14 cellular contexts compared by ENCODE assay signal in the genomic region with DNA sequence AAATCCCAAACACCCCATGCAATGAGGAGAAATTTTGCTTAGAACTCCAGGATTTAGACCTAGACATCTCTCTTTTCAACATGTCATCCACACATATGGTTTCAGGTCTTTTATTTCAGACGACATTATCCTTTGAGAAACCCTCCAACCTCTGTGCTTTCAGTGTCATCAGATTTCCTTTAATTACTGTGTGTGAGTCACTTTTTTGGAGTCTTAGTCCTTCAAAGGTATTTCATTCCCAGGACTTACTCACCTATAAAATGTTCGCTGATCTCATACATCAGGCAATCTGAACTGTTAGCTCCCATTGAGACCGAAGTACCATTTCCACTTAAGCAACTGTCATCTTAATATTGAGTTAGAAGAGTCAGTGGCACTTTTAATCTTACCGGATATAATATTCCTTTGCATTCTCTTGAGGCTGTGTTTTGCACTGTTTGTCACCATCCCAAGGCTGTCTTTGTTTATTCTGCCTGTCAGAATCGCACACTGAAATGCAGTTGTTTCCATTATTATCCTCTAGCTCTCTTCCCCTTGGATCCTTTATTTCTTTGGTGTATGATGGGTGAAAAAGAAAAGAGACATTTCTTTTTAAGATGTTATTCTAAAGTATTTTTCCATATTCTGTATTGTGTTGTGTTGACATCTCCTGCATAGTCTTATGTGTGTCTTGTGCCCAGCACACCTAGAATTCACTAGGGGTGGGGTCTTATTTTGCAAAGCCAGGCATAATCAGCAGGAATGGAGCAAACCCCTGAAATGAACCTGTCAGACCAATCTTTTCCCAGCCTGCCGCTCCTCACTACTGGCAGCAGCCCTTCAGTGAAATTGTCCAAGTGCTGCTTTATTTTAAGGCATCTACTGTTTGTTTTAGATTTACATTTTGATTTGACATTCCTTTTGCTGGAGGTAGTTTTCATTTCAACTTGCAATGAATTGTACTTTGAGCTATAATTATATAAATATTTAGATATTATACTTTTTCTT.
DNase-seq lines count a peak whose midpoint lies in the region; ATAC-seq, FAIRE-seq and TF ChIP-seq lines count a peak whose summit lies in the region.
"Had no signal": no experiment of that assay in that cellular context is flagged by ENCODE, and none has a peak within 500 bp of the region (broad histone marks: within the 10 kb centered on the region; RNA-seq: fewer than 3 reads in every experiment).

No MANE protein-coding gene starts in this region.

- H3K9me3 ChIP-seq in GM23248 (ENCODE audit: low read depth) (no peaks in the 10 kb centered on the region), endocrine pancreas (ENCODE audit: control insufficient read depth, low read length) (no peaks in the 10 kb centered on the region)
- H3K9me3 ChIP-seq: SJCRH30 had no signal

- peaks cover 34% of the 10 kb centered on the region for H3K4me1 ChIP-seq in GM23248 (ENCODE audit: insufficient read depth)
- H3K4me1 ChIP-seq in endocrine pancreas (ENCODE audit: control insufficient read depth, insufficient read depth, low read length): peaks cover 35% of the 10 kb centered on the region

- no peaks in the 10 kb centered on the region for H3K9me2 ChIP-seq in GM23248 (ENCODE audit: insufficient read depth)

- H3K4me1 Mint-ChIP-seq in osteocyte (ENCODE audit: unreplicated experiment): peaks cover 38% of the 10 kb centered on the region

- in situ Hi-C loops in GM23248 (cut with MboI): no loop called here

- peak overlapping the region; percentile 69 for H3K27ac Mint-ChIP-seq in osteocyte (ENCODE audit: unreplicated experiment)
- H3K27ac Mint-ChIP-seq: stimulated activated naive CD8-positive, alpha-beta T cell treated with anti-CD3 and anti-CD28 coated beads, Interleukin-15, Interleukin-2, amounts not matched to agents 100 ng/mL and 50 ng/mL, for 24 hours had no signal

- H3K27me3 ChIP-seq in GM23248 (replicated peaks; ENCODE audit: insufficient read depth) (no peaks in the 10 kb centered on the region), endocrine pancreas (ENCODE audit: control insufficient read depth, insufficient read depth, low read length) (no peaks in the 10 kb centered on the region)
- H3K27me3 ChIP-seq: SJCRH30 had no signal

- peaks cover 14% of the 10 kb centered on the region for H3K36me3 Mint-ChIP-seq in osteocyte (ENCODE audit: unreplicated experiment)

- peak overlapping the region; percentile 38 for H3K4me2 ChIP-seq in GM23248 (ENCODE audit: unreplicated experiment)

- H3K36me3 ChIP-seq in GM23248 (ENCODE audit: low read depth): peaks cover 14% of the 10 kb centered on the region; the same call in 1 of the 2 replicates
- H3K36me3 ChIP-seq in endocrine pancreas (ENCODE audit: control insufficient read depth, insufficient read depth, low read length): no peaks in the 10 kb centered on the region

- peaks cover 60% of the 10 kb centered on the region for H3K79me2 ChIP-seq in GM23248 (ENCODE audit: insufficient read depth)

- peak overlapping the region; percentile 45 for H3K27ac ChIP-seq in GM23248
- H3K27ac ChIP-seq: SJCRH30 had no signal

- DNase-seq in GM23248 (peak; percentile 81), NCI-H526 treated with DMSO at 0.1 percent for 48 hours (lab: John Stamatoyannopoulos, UW) (peak; percentile 55), osteocyte (ENCODE audit: extremely low spot score, unreplicated experiment) (no peak), D721Med (ENCODE audit: insufficient read length, low spot score) (no peak)
- DNase-seq: activated CD4-positive, alpha-beta T cell treated with anti-CD3 and anti-CD28 coated beads for 48 hours; activated naive CD4-positive, alpha-beta T cell treated with anti-CD3 and anti-CD28 coated beads, Interleukin-2, amount 50 U/mL, for 16 hours; Calu3; effector CD4-positive, alpha-beta T cell; SJCRH30 had no signal

- no peak for TF ChIP-seq CTCF in osteocyte (IDR thresholded peaks at IDR 0.05)
- no peak for TF ChIP-seq CTCF in D721Med (IDR thresholded peaks at IDR 0.05; ENCODE audit: insufficient read depth, missing control alignments)

- 27% methylated on average over 6 of the region's 6 CpGs for WGBS in GM23248 (ENCODE audit: low coverage in 1 of 2, low lambda C conversion rate in 2 of 2, missing lambda C conversion rate in 2 of 2), 2 experiments

- no peak overlapping the region for H2AFZ ChIP-seq in GM23248

- H3K9ac ChIP-seq in GM23248: no peak overlapping the region
- no peak overlapping the region for H3K9ac ChIP-seq in endocrine pancreas (ENCODE audit: control insufficient read depth, insufficient read depth, low read length)

- no peak for FAIRE-seq in D721Med (lab: Jason Lieb, UNC)

- H4K20me1 ChIP-seq in GM23248 (ENCODE audit: insufficient read depth): no peaks in the 10 kb centered on the region

- no peaks in the 10 kb centered on the region for H3K9me3 Mint-ChIP-seq in osteocyte (ENCODE audit: unreplicated experiment)

- peaks cover 38% of the 10 kb centered on the region for H3F3A ChIP-seq in GM23248 (ENCODE audit: insufficient read depth)

- H3K4me3 Mint-ChIP-seq in osteocyte (ENCODE audit: unreplicated experiment): no peak overlapping the region
- H3K4me3 Mint-ChIP-seq: stimulated activated naive CD8-positive, alpha-beta T cell treated with anti-CD3 and anti-CD28 coated beads, Interleukin-15, Interleukin-2, amounts not matched to agents 100 ng/mL and 50 ng/mL, for 24 hours had no signal

- ATAC-seq in GM19467 (IDR thresholded peaks at IDR 0.05; ENCODE audit: unreplicated experiment) (no peak), HG03045 (IDR thresholded peaks at IDR 0.05; ENCODE audit: unreplicated experiment) (no peak), HG03439 (IDR thresholded peaks at IDR 0.05; ENCODE audit: unreplicated experiment) (no peak)

- H3K4me3 ChIP-seq in GM23248: peak overlapping the region; percentile 19; the same call in 1 of the 2 replicates
- H3K4me3 ChIP-seq in endocrine pancreas (ENCODE audit: control insufficient read depth, insufficient read depth, low read length): peak overlapping the region; percentile 31
- H3K4me3 ChIP-seq: SJCRH30 had no signal

- no peaks in the 10 kb centered on the region for H3K27me3 Mint-ChIP-seq in osteocyte (ENCODE audit: unreplicated experiment)
- H3K27me3 Mint-ChIP-seq: stimulated activated naive CD8-positive, alpha-beta T cell treated with anti-CD3 and anti-CD28 coated beads, Interleukin-15, Interleukin-2, amounts not matched to agents 100 ng/mL and 50 ng/mL, for 24 hours had no signal

Comparison
In these comparisons a context has a peak if more than half of its experiments do, and no peak if none do; other contexts are left out.
1. DNase-seq: peak in GM23248 (single experiment) and NCI-H526 treated with DMSO at 0.1 percent for 48 hours (single experiment); none in osteocyte (single experiment) and D721Med (single experiment).